Comparison of ENCODE assay signal across 18 cellular contexts in genomic region chr5:74082504-74082903, GRCh38.
"Had no signal": no experiment of that assay in that cellular context is flagged by ENCODE, and none has a peak within 500 bp of the region (broad histone marks: within the 10 kb centered on the region; RNA-seq: fewer than 3 reads in every experiment).

No MANE protein-coding gene starts in this region.

- H3K4me1 ChIP-seq: esophagus squamous epithelium had no signal

- H3K79me2 ChIP-seq: hepatocyte had no signal

- ATAC-seq: activated CD8-positive, alpha-beta T cell treated with anti-CD3 and anti-CD28 coated beads, Interleukin-2, amount 10 ng/mL, durations not matched to agents 7 days and 5 days; activated T-cell treated with anti-CD3 and anti-CD28 coated beads, Interleukin-2, amount 50 U/mL, for 72 hours; left ventricle myocardium superior; natural killer cell treated with Interleukin-12 subunit alpha and Interleukin-12 subunit beta and Interleukin-15 and Interleukin-18, amount 100 ng/mL, for 72 hours; WTC11 had no signal

- DNase-seq: activated CD4-positive, alpha-beta T cell treated with anti-CD3 and anti-CD28 coated beads for 48 hours; activated CD8-positive, alpha-beta memory T cell treated with anti-CD3 and anti-CD28 coated beads, Interleukin-2, amount 50 U/mL, for 48 hours; activated CD8-positive, alpha-beta T cell treated with anti-CD3 and anti-CD28 coated beads, Interleukin-2, amount 10 ng/mL, durations not matched to agents 7 days and 5 days; activated gamma-delta T cell; activated naive CD8-positive, alpha-beta T cell treated with anti-CD3 and anti-CD28 coated beads for 36 hours; activated T-cell treated with anti-CD3 and anti-CD28 coated beads, Interleukin-2, amount 50 U/mL, for 72 hours; amygdala; brain microvascular endothelial cell; cortex of kidney; effector CD8-positive, alpha-beta T cell; esophagus squamous epithelium; kidney; left ventricle myocardium superior; mesenchymal stem cell; stimulated activated CD4-positive, alpha-beta T cell treated with anti-CD3 and anti-CD28 coated beads, Interleukin-1b, Interleukin-23, amount 100 ng/mL, for 48 hours had no signal

- H3K4me3 ChIP-seq: esophagus squamous epithelium, hepatocyte had no signal

- H2AFZ ChIP-seq: hepatocyte had no signal

- H3K36me3 ChIP-seq: brain microvascular endothelial cell, esophagus squamous epithelium had no signal

- H3K27ac ChIP-seq: brain microvascular endothelial cell, esophagus squamous epithelium, hepatocyte had no signal

- H3K9me3 ChIP-seq: esophagus squamous epithelium had no signal

- H3K27me3 ChIP-seq: brain microvascular endothelial cell, esophagus squamous epithelium, hepatocyte had no signal

- H3K4me2 ChIP-seq: hepatocyte had no signal
